Comparison of ENCODE assay signal across 18 cellular contexts in genomic region chr2:177024760-177025159, GRCh38.
DNase-seq lines count a peak whose midpoint lies in the region; ATAC-seq lines count a peak whose summit lies in the region.
"Had no signal": no experiment of that assay in that cellular context is flagged by ENCODE, and none has a peak within 500 bp of the region (broad histone marks: within the 10 kb centered on the region; RNA-seq: fewer than 3 reads in every experiment).

No MANE protein-coding gene starts in this region.

- no peak for ATAC-seq in GM19035 (IDR thresholded peaks at IDR 0.05; ENCODE audit: unreplicated experiment)
- ATAC-seq: T-cell had no signal

- DNase-seq in NCI-H748 (lab: John Stamatoyannopoulos, UW; ENCODE audit: unreplicated experiment) (peak; percentile 72), NCI-H748 treated with DMSO at 0.1 percent for 48 hours (lab: John Stamatoyannopoulos, UW) (no peak), NCI-H1930 (lab: John Stamatoyannopoulos, UW) (peak; percentile 36 to 41), NCI-H69 (lab: John Stamatoyannopoulos, UW) (peak; percentile 74), NCI-H187 (lab: John Stamatoyannopoulos, UW) (no peak), NOMO-1 treated with DMSO at 0.1 percent for 48 hours (lab: John Stamatoyannopoulos, UW; ENCODE audit: unreplicated experiment) (no peak)
- DNase-seq: EL, H7, HFFc6, Kasumi-1, NCI-H1694 treated with DMSO at 0.1 percent for 48 hours, NCI-H2107, NCI-H446, NCI-H774, OCI-M1, SJCRH30, T-cell had no signal

Comparison
In these comparisons a context has a peak if more than half of its experiments do, and no peak if none do; other contexts are left out.
1. DNase-seq: peak in NCI-H748 (single experiment), NCI-H1930 (2 of 2) and NCI-H69 (single experiment); none in NCI-H748 treated with DMSO at 0.1 percent for 48 hours (single experiment), NCI-H187 (0 of 2) and NOMO-1 treated with DMSO at 0.1 percent for 48 hours (single experiment).